ENCODE assay signal across 33 cellular contexts in the genomic region with DNA sequence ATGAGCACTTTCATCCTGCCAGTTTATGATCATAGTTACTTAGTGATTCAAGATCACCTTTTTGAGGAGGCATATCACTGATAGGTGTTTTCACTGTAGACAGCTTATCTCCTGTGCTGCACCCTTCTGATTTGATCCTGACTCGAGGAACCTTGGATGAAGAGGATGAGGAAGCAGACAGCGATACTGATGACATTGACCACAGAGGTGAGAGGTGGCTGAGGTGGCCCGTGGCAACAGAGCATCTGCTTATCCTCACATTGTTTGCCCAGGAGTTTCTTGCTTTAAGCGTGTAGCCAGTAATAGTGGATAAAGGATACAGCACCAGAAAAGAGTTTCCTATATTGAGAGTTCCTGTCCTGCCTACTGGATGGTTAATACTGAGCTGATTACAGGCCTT.
"Had no signal": no experiment of that assay in that cellular context is flagged by ENCODE, and none has a peak within 500 bp of the region (broad histone marks: within the 10 kb centered on the region; RNA-seq: fewer than 3 reads in every experiment).

No MANE protein-coding gene starts in this region.

- H3K4me2 ChIP-seq: hepatocyte had no signal

- H3K4me1 ChIP-seq: ascending aorta, gastroesophageal sphincter, left ventricle myocardium inferior, prostate gland, upper lobe of left lung, vagina had no signal

- H3K79me2 ChIP-seq: hepatocyte had no signal

- ATAC-seq: gastroesophageal sphincter; pancreas; sciatic nerve; stimulated activated naive CD8-positive, alpha-beta T cell treated with anti-CD3 and anti-CD28 coated beads, Interleukin-15, amount 100 ng/mL, for 72 hours had no signal

- H3K27me3 Mint-ChIP-seq: activated CD4-positive, alpha-beta T cell treated with anti-CD3 and anti-CD28 coated beads, Interleukin-2, amount 10 ng/mL, durations not matched to agents 7 days and 5 days; activated naive CD4-positive, alpha-beta T cell treated with anti-CD3 and anti-CD28 coated beads, Interleukin-2, amount 50 U/mL, for 24 hours; brain; stimulated activated naive CD8-positive, alpha-beta T cell treated with anti-CD3 and anti-CD28 coated beads, Interleukin-15, amount 100 ng/mL, for 72 hours had no signal

- H3K4me3 Mint-ChIP-seq: activated CD4-positive, alpha-beta T cell treated with anti-CD3 and anti-CD28 coated beads, Interleukin-2, amount 10 ng/mL, durations not matched to agents 7 days and 5 days; activated naive CD4-positive, alpha-beta T cell treated with anti-CD3 and anti-CD28 coated beads, Interleukin-2, amount 50 U/mL, for 24 hours; brain; nephron; stimulated activated naive CD8-positive, alpha-beta T cell treated with anti-CD3 and anti-CD28 coated beads, Interleukin-15, amount 100 ng/mL, for 72 hours had no signal

- H3K4me3 ChIP-seq: ascending aorta, coronary artery, dorsolateral prefrontal cortex, gastroesophageal sphincter, hepatocyte, left ventricle myocardium inferior, lung, pancreas, prostate gland, SK-N-MC, skin epidermis, thyroid gland, upper lobe of left lung, vagina had no signal

- DNase-seq: activated CD4-positive, alpha-beta T cell treated with anti-CD3 and anti-CD28 coated beads, Interleukin-2, amount 10 ng/mL, durations not matched to agents 7 days and 5 days; activated CD4-positive, CD25-positive, alpha-beta regulatory T cell treated with anti-CD3 and anti-CD28 coated beads, Interleukin-2, amount 50 U/mL, for 72 hours; activated CD8-positive, alpha-beta memory T cell treated with anti-CD3 and anti-CD28 coated beads, Interleukin-2, amount 50 U/mL, for 4 hours; activated effector memory CD4-positive, alpha-beta T cell treated with Interleukin-2 at 50 U/mL for 16 hours; activated T-cell treated with anti-CD3 and anti-CD28 coated beads, Interleukin-2, amount 50 U/mL, for 48 hours; dorsolateral prefrontal cortex; effector memory CD4-positive, alpha-beta T cell; erythroblast; islet precursor cell; left ventricle myocardium inferior; mesendoderm; pancreas; retina; stimulated activated CD4-positive, alpha-beta T cell treated with anti-CD3 and anti-CD28 coated beads, Interleukin-12 subunit alpha, Interleukin-12 subunit beta, amount 100 ng/mL, for 4 hours; stimulated activated CD4-positive, alpha-beta T cell treated with anti-CD3 and anti-CD28 coated beads, Interleukin-4, amount 100 ng/mL, for 1 hour; stimulated activated naive CD8-positive, alpha-beta T cell treated with anti-CD3 and anti-CD28 coated beads, Interleukin-15, amount 100 ng/mL, for 72 hours; T-helper 9 cell; thyroid gland; upper lobe of left lung; WERI-Rb-1 had no signal

- H3K27me3 ChIP-seq: ascending aorta, dorsolateral prefrontal cortex, gastroesophageal sphincter, hepatocyte, pancreas, thyroid gland, upper lobe of left lung, vagina had no signal

- H3K4me1 Mint-ChIP-seq: activated CD4-positive, alpha-beta T cell treated with anti-CD3 and anti-CD28 coated beads, Interleukin-2, amount 10 ng/mL, durations not matched to agents 7 days and 5 days; brain; nephron had no signal

- H2AFZ ChIP-seq: hepatocyte had no signal

- H3K9me3 Mint-ChIP-seq: activated CD4-positive, alpha-beta T cell treated with anti-CD3 and anti-CD28 coated beads, Interleukin-2, amount 10 ng/mL, durations not matched to agents 7 days and 5 days; activated naive CD4-positive, alpha-beta T cell treated with anti-CD3 and anti-CD28 coated beads, Interleukin-2, amount 50 U/mL, for 24 hours; brain; nephron; stimulated activated naive CD8-positive, alpha-beta T cell treated with anti-CD3 and anti-CD28 coated beads, Interleukin-15, amount 100 ng/mL, for 72 hours had no signal

- H3K27ac ChIP-seq: ascending aorta, coronary artery, dorsolateral prefrontal cortex, gastroesophageal sphincter, hepatocyte, left ventricle myocardium inferior, pancreas, prostate gland, SK-N-MC, skin epidermis, thyroid gland, upper lobe of left lung, vagina, WERI-Rb-1 had no signal

- H3K27ac Mint-ChIP-seq: activated CD4-positive, alpha-beta T cell treated with anti-CD3 and anti-CD28 coated beads, Interleukin-2, amount 10 ng/mL, durations not matched to agents 7 days and 5 days; nephron had no signal

- H3K9me3 ChIP-seq: ascending aorta, gastroesophageal sphincter, left ventricle myocardium inferior, pancreas, prostate gland, thyroid gland, upper lobe of left lung, vagina had no signal
